In the genomic region with DNA sequence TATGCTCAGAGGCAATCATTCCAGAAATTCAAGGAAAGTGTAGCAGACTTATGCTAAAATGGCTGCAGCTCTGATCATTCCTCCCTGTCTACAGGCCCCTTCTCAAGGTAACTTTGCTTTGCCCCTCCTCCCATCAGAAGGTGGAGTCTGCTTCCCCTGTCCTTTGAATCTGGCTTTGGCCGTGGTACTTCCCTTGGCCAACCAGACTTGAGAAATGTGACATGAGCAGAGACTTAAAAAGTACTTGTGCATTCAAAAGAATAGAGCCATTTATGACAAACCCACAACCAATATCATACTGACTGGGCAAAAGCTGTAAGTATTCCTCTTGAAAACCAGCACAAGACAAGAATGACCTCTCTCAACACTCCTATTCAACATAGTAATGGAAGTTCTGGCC, we compare ENCODE assay signal across 19 cellular contexts. TPM values are rescaled to one million over a fixed set of nuclear protein-coding genes. Genes with fewer than 3 reads are reported as not detected.
A peak's percentile ranks its signal among the peaks of the same experiment; 100 is the strongest.
DNase-seq lines count a peak whose midpoint lies in the region; ATAC-seq and TF ChIP-seq lines count a peak whose summit lies in the region.
"Had no signal": no experiment of that assay in that cellular context is flagged by ENCODE, and none has a peak within 500 bp of the region (broad histone marks: within the 10 kb centered on the region; RNA-seq: fewer than 3 reads in every experiment).

No MANE protein-coding gene starts in this region.

- no peaks in the 10 kb centered on the region for H3K9me3 Mint-ChIP-seq in MCF 10A (ENCODE audit: unreplicated experiment)
- H3K9me3 Mint-ChIP-seq in WTC11: peaks cover 35% of the 10 kb centered on the region
- peaks cover 38% of the 10 kb centered on the region for H3K9me3 Mint-ChIP-seq in neural progenitor cell

- H3K4me3 ChIP-seq in mammary epithelial cell (replicated peaks in 1 of 3; ENCODE audit: insufficient read depth in 1 of 3, low read depth in 2 of 3, low read length in 3 of 3) (no peak overlapping the region), neural progenitor cell (no peak overlapping the region)
- H3K4me3 ChIP-seq: A549, K562 had no signal

- DNase-seq in mammary epithelial cell (no peak), MCF 10A (ENCODE audit: unreplicated experiment) (no peak), WTC11 (ENCODE audit: low spot score) (no peak), neural progenitor cell (ENCODE audit: low spot score) (no peak), NCI-H446 treated with DMSO at 0.1 percent for 48 hours (lab: John Stamatoyannopoulos, UW) (no peak), DMS153 treated with DMSO at 0.1 percent for 48 hours (lab: John Stamatoyannopoulos, UW; ENCODE audit: unreplicated experiment) (no peak)
- no peak for DNase-seq in stimulated activated naive CD8-positive, alpha-beta T cell treated with anti-CD3 and anti-CD28 coated beads, Interleukin-15, Interleukin-2, amounts not matched to agents 100 U/mL and 50 U/mL, for 24 hours
- DNase-seq: AML-193; C1 segment of cervical spinal cord; CD4-positive, CD25-positive, alpha-beta regulatory T cell; CD8-positive, alpha-beta memory T cell; COR-L47; GDM1; GOT3; H7; IMR-90 had no signal

- peak overlapping the region; percentile 1 for H3K9ac ChIP-seq in mammary epithelial cell (ENCODE audit: insufficient read depth, low read length)
- H3K9ac ChIP-seq in neural progenitor cell: no peak overlapping the region

- no peak overlapping the region for H2AFZ ChIP-seq in mammary epithelial cell (ENCODE audit: low read depth, low read length)
- H2AFZ ChIP-seq in neural progenitor cell (replicated peaks): no peak overlapping the region

- CTCF ChIA-PET in mammary epithelial cell (lab: Charles Lee; ENCODE audit: low non-redundant PET) (no interaction called here), MCF 10A (lab: Yijun Ruan, JAX) (no interaction called here), WTC11 (lab: Charles Lee) (no interaction called here)

- no peaks in the 10 kb centered on the region for H3K36me3 Mint-ChIP-seq in MCF 10A (ENCODE audit: insufficient read depth, unreplicated experiment)
- H3K36me3 Mint-ChIP-seq in WTC11: peaks cover 18% of the 10 kb centered on the region
- peaks cover 4% of the 10 kb centered on the region for H3K36me3 Mint-ChIP-seq in neural progenitor cell
- H3K36me3 Mint-ChIP-seq: CD4-positive, CD25-positive, alpha-beta regulatory T cell; CD8-positive, alpha-beta memory T cell had no signal

- POLR2A ChIA-PET in MCF 10A (lab: Yijun Ruan, JAX): no interaction called here
- POLR2A ChIA-PET in WTC11 (lab: Charles Lee): no interaction called here

- H3K27ac ChIP-seq in mammary epithelial cell (ENCODE audit: insufficient read depth, low read depth, low read length) (no peak overlapping the region), neural progenitor cell (no peak overlapping the region)
- H3K27ac ChIP-seq: 22Rv1, A549 had no signal

- no peaks in the 10 kb centered on the region for H4K20me1 ChIP-seq in mammary epithelial cell (ENCODE audit: insufficient read depth, low read length)
- H4K20me1 ChIP-seq in neural progenitor cell (ENCODE audit: low read depth): no peaks in the 10 kb centered on the region

- H3F3A ChIP-seq in neural progenitor cell (ENCODE audit: low read depth): no peaks in the 10 kb centered on the region

- H3K27me3 Mint-ChIP-seq in MCF 10A (ENCODE audit: insufficient read depth, unreplicated experiment): no peaks in the 10 kb centered on the region
- H3K27me3 Mint-ChIP-seq in WTC11 (ENCODE audit: low read depth): no peaks in the 10 kb centered on the region
- no peaks in the 10 kb centered on the region for H3K27me3 Mint-ChIP-seq in neural progenitor cell (ENCODE audit: insufficient read depth, low read depth)
- H3K27me3 Mint-ChIP-seq: CD4-positive, CD25-positive, alpha-beta regulatory T cell had no signal

- H3K4me1 Mint-ChIP-seq in MCF 10A (ENCODE audit: insufficient read depth, unreplicated experiment) (no peaks in the 10 kb centered on the region), WTC11 (peaks cover 11% of the 10 kb centered on the region), neural progenitor cell (no peaks in the 10 kb centered on the region)
- H3K4me1 Mint-ChIP-seq: CD4-positive, CD25-positive, alpha-beta regulatory T cell; CD8-positive, alpha-beta memory T cell had no signal

- BruUV-seq in mammary epithelial cell (replicated peaks; lab: Mats Ljungman, UMichigan) (no TSS peak), MCF 10A (replicated peaks; lab: Mats Ljungman, UMichigan) (no TSS peak)

- H3K79me2 ChIP-seq in mammary epithelial cell (ENCODE audit: insufficient read depth, low read length) (peaks cover 40% of the 10 kb centered on the region), neural progenitor cell (ENCODE audit: low read depth) (no peaks in the 10 kb centered on the region)

- no peak overlapping the region for H3K4me2 ChIP-seq in mammary epithelial cell (ENCODE audit: insufficient read depth, low read depth, low read length)
- H3K4me2 ChIP-seq in neural progenitor cell: no peak overlapping the region
- H3K4me2 ChIP-seq: A549 had no signal

- intact Hi-C loops in mammary epithelial cell (cut with micrococcal nuclease) (no loop called here), MCF 10A (cut with micrococcal nuclease) (no loop called here)

- TF ChIP-seq CTCF in mammary epithelial cell (conservative IDR thresholded peaks at IDR 0.05 in 1 of 2, IDR thresholded peaks at IDR 0.05 in 1 of 2; ENCODE audit: extremely low read depth in 1 of 2, insufficient read depth in 1 of 2, low read depth in 1 of 2, low read length in 2 of 2): no peak
- no peak for TF ChIP-seq CTCF in MCF 10A (IDR thresholded peaks at IDR 0.05; ENCODE audit: unreplicated experiment)
- no peak for TF ChIP-seq CTCF in WTC11 (IDR thresholded peaks at IDR 0.05)
- TF ChIP-seq CTCF in neural progenitor cell (IDR thresholded peaks at IDR 0.05): no peak

- in situ Hi-C loops in mammary epithelial cell (cut with MboI; ENCODE audit: low sequenced_read_pairs in 2 of 2): no loop called here

- H3K4me3 Mint-ChIP-seq in MCF 10A (ENCODE audit: unreplicated experiment) (no peak overlapping the region), WTC11 (no peak overlapping the region), neural progenitor cell (no peak overlapping the region)
- H3K4me3 Mint-ChIP-seq: CD4-positive, CD25-positive, alpha-beta regulatory T cell; CD8-positive, alpha-beta memory T cell had no signal

- H3K27ac Mint-ChIP-seq in MCF 10A (ENCODE audit: low read depth, unreplicated experiment) (no peak overlapping the region), WTC11 (peak overlapping the region; percentile 4), neural progenitor cell (peak overlapping the region; percentile 46)
- H3K27ac Mint-ChIP-seq: CD4-positive, CD25-positive, alpha-beta regulatory T cell; CD8-positive, alpha-beta memory T cell had no signal

- H3K9me3 ChIP-seq in mammary epithelial cell (replicated peaks; ENCODE audit: insufficient read depth, low read length) (no peaks in the 10 kb centered on the region), neural progenitor cell (ENCODE audit: low read depth) (no peaks in the 10 kb centered on the region)
- H3K9me3 ChIP-seq: A549 had no signal

- H3K4me1 ChIP-seq in mammary epithelial cell (ENCODE audit: insufficient read depth, low read length) (peaks cover 5% of the 10 kb centered on the region), neural progenitor cell (no peaks in the 10 kb centered on the region)
- H3K4me1 ChIP-seq: A549 had no signal

- WGBS in mammary epithelial cell (ENCODE audit: low coverage, missing lambda C conversion rate): 94% methylated on average over 1 of the region's 1 CpG

- dilution Hi-C loops in mammary epithelial cell (cut with HindIII; ENCODE audit: low sequenced_read_pairs): no loop called here

- H3K27me3 ChIP-seq in mammary epithelial cell (ENCODE audit: insufficient read depth, low read length) (no peaks in the 10 kb centered on the region), neural progenitor cell (no peaks in the 10 kb centered on the region)

- no peaks in the 10 kb centered on the region for H3K36me3 ChIP-seq in mammary epithelial cell (ENCODE audit: insufficient read depth, low read length)
- no peaks in the 10 kb centered on the region for H3K36me3 ChIP-seq in neural progenitor cell

- ATAC-seq in WTC11: peak; percentile 81
- ATAC-seq in stimulated activated naive CD8-positive, alpha-beta T cell treated with anti-CD3 and anti-CD28 coated beads, Interleukin-15, Interleukin-2, amounts not matched to agents 100 U/mL and 50 U/mL, for 24 hours: no peak
- ATAC-seq: A549, K562 had no signal

TF ChIP-seq in WTC11, 78 proteins besides CTCF, POLR2A, EP300 and RAD21 (continues in another document):
- TF ChIP-seq CREM (CRISPR knock-in tag; IDR thresholded peaks at IDR 0.05) (no peak), ZNF219 (CRISPR knock-in tag; IDR thresholded peaks at IDR 0.05; ENCODE audit: borderline replicate concordance) (no peak), TEAD4 (CRISPR knock-in tag; IDR thresholded peaks at IDR 0.05) (no peak), ESRRA (CRISPR knock-in tag; IDR thresholded peaks at IDR 0.05; ENCODE audit: borderline replicate concordance) (no peak)
- TF ChIP-seq, protein P1, sequence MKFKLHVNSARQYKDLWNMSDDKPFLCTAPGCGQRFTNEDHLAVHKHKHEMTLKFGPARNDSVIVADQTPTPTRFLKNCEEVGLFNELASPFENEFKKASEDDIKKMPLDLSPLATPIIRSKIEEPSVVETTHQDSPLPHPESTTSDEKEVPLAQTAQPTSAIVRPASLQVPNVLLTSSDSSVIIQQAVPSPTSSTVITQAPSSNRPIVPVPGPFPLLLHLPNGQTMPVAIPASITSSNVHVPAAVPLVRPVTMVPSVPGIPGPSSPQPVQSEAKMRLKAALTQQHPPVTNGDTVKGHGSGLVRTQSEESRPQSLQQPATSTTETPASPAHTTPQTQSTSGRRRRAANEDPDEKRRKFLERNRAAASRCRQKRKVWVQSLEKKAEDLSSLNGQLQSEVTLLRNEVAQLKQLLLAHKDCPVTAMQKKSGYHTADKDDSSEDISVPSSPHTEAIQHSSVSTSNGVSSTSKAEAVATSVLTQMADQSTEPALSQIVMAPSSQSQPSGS (CRISPR knock-in tag; IDR thresholded peaks at IDR 0.05; ENCODE audit: borderline replicate concordance, low read depth): no peak
- TF ChIP-seq, protein P2, sequence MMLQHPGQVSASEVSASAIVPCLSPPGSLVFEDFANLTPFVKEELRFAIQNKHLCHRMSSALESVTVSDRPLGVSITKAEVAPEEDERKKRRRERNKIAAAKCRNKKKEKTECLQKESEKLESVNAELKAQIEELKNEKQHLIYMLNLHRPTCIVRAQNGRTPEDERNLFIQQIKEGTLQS (CRISPR knock-in tag; conservative IDR thresholded peaks at IDR 0.05): no peak
- TF ChIP-seq, protein P3, sequence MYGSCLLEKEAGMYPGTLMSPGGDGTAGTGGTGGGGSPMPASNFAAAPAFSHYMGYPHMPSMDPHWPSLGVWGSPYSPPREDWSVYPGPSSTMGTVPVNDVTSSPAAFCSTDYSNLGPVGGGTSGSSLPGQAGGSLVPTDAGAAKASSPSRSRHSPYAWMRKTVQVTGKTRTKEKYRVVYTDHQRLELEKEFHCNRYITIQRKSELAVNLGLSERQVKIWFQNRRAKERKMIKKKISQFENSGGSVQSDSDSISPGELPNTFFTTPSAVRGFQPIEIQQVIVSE (CRISPR knock-in tag; IDR thresholded peaks at IDR 0.05; ENCODE audit: borderline replicate concordance): no peak

RNA-seq across cellular contexts. Expression of a gene that starts 59.5 kb away (rescaled TPM):
- total RNA-seq in mammary epithelial cell (10 to 100 TPM in 1 of 2 donors, 1 to 10 TPM in 1; 9.3 to 10.5 TPM), MCF 10A (2022) (not detected in 2 replicates), WTC11 (2021) (0.50 to 0.82 TPM (median 0.55 TPM) in 3 replicates), neural progenitor cell (ENCODE audit: low replicate concordance) (0.43 and 0.47 TPM in 2 replicates)
- 1.1 TPM for polyA plus RNA-seq in mammary epithelial cell
- 3.8 TPM for polyA minus RNA-seq in mammary epithelial cell
- total RNA-seq: CD4-positive, CD25-positive, alpha-beta regulatory T cell; CD8-positive, alpha-beta memory T cell; K562 had no signal
- polyA plus RNA-seq: CD4-positive, CD25-positive, alpha-beta regulatory T cell; CD8-positive, alpha-beta memory T cell; K562 had no signal
